ENCODE assay signal across 7 cellular contexts in genomic region chr1:169367096-169367685, GRCh38. TPM values are rescaled to one million over a fixed set of nuclear protein-coding genes. Genes with fewer than 3 reads are reported as not detected.
DNase-seq lines count a peak whose midpoint lies in the region; ATAC-seq and TF ChIP-seq lines count a peak whose summit lies in the region.

No MANE protein-coding gene starts in this region.

- H3K27me3 ChIP-seq in iPS DF 6.9 (ENCODE audit: control insufficient read depth, insufficient read depth, low read length): no peaks in the 10 kb centered on the region

- H3K4me3 ChIP-seq in iPS DF 6.9 (ENCODE audit: low read length): peak overlapping the region; percentile 76; the same call in 1 of the 2 replicates

- CTCF ChIA-PET in HEK293T (lab: Yijun Ruan, JAX): interaction anchor here (0.6 kb wide), 1 partner anchor 779 kb away, joined by 3 read pairs; no protein-coding TSS in a partner anchor

- H3K4me1 ChIP-seq in iPS DF 6.9 (ENCODE audit: control insufficient read depth, insufficient read depth, low read length): no peaks in the 10 kb centered on the region

- H3K27ac ChIP-seq in iPS DF 6.9 (ENCODE audit: low read length) (no peak overlapping the region), substantia nigra (ENCODE audit: low read depth, low read length, poor library complexity, severe bottlenecking) (peak overlapping the region; percentile 40)

- in situ Hi-C loops in G401 (cut with HindIII; ENCODE audit: low sequenced_read_pairs): no loop called here

- no peak for DNase-seq in HEK293T (ENCODE audit: extremely low spot score)
- no peak for DNase-seq in iPS DF 6.9 (ENCODE audit: low read depth, low spot score)
- DNase-seq in substantia nigra (lab: John Stamatoyannopoulos, UW): no peak
- no peak for DNase-seq in NK-92 treated with Interleukin-12 subunit alpha and Interleukin-12 subunit beta, amount 100 ng/mL, for 24 hours (lab: John Stamatoyannopoulos, UW)
- DNase-seq in G401 (ENCODE audit: low spot score): no peak

- H3K9me3 ChIP-seq in iPS DF 6.9 (ENCODE audit: control insufficient read depth, insufficient read depth, low read length): no peaks in the 10 kb centered on the region

- ATAC-seq in SK-N-SH treated with all-trans-retinoic acid at 6 μM for 48 hours (peak; percentile 42), GM19463 (IDR thresholded peaks at IDR 0.05; ENCODE audit: unreplicated experiment) (no peak)

- POLR2A ChIA-PET in HEK293T (lab: Yijun Ruan, JAX): interaction anchor here (1.0 kb wide), 1 partner anchor 753 kb away, joined by 4 read pairs; no protein-coding TSS in a partner anchor

- H3K36me3 ChIP-seq in iPS DF 6.9 (ENCODE audit: control insufficient read depth, insufficient read depth, low read length): no peaks in the 10 kb centered on the region; the same call in 1 of the 2 replicates

- no CpG with 5 or more reads among the region's 15 CpGs for WGBS in iPS DF 6.9 (ENCODE audit: insufficient coverage, insufficient read length)

TF ChIP-seq in HEK293T, 16 proteins besides CTCF, POLR2A, EP300 and RAD21:
- TF ChIP-seq LEF1 (IDR thresholded peaks at IDR 0.05; ENCODE audit: borderline replicate concordance): no peak
- TF ChIP-seq CTBP1 (IDR thresholded peaks at IDR 0.05; ENCODE audit: borderline replicate concordance): peak; percentile 10; the same call in 1 of the 2 replicates
- TF ChIP-seq PKNOX1 (IDR thresholded peaks at IDR 0.05): no peak
- TF ChIP-seq ZNF384 (IDR thresholded peaks at IDR 0.05): no peak

TF ChIP-seq in SK-N-SH treated with all-trans-retinoic acid at 6 μM for 48 hours, 23 proteins besides CTCF, POLR2A, EP300 and RAD21:
- TF ChIP-seq ZFP30 (CRISPR knock-in tag; IDR thresholded peaks at IDR 0.05): no peak
- no peak for TF ChIP-seq GLIS3 (CRISPR knock-in tag; IDR thresholded peaks at IDR 0.05)
- no peak for TF ChIP-seq TCF4 (CRISPR knock-in tag; IDR thresholded peaks at IDR 0.05; ENCODE audit: borderline replicate concordance)
- TF ChIP-seq RARB (CRISPR knock-in tag; IDR thresholded peaks at IDR 0.05): no peak
- no peak for TF ChIP-seq ZFP3 (CRISPR knock-in tag; IDR thresholded peaks at IDR 0.05)
- no peak for TF ChIP-seq OSR1 (CRISPR knock-in tag; IDR thresholded peaks at IDR 0.05)
- TF ChIP-seq PATZ1 (CRISPR knock-in tag; IDR thresholded peaks at IDR 0.05; ENCODE audit: borderline replicate concordance): no peak
- TF ChIP-seq ESRRG (CRISPR knock-in tag; IDR thresholded peaks at IDR 0.05): no peak
- no peak for TF ChIP-seq ZNF565 (CRISPR knock-in tag; conservative IDR thresholded peaks at IDR 0.05; ENCODE audit: low read depth)
- TF ChIP-seq ZNF70 (CRISPR knock-in tag; IDR thresholded peaks at IDR 0.05): no peak
- TF ChIP-seq PPARA (CRISPR knock-in tag; IDR thresholded peaks at IDR 0.05; ENCODE audit: borderline replicate concordance): no peak
TF ChIP-seq in SK-N-SH treated with all-trans-retinoic acid at 6 μM for 48 hours: peak in this region for 0.

RNA-seq across cellular contexts. Expression of gene NME7, which starts 0.4 kb away (rescaled TPM):
- 11.9 and 15.4 TPM in 2 replicates for total RNA-seq in G401 (2014; rRNA removed; shearing (Covaris generic))

RNA-seq across cellular contexts. Expression of gene BLZF1, which starts 0.8 kb away (rescaled TPM):
- total RNA-seq in G401 (2014; rRNA removed; shearing (Covaris generic)): 15.7 and 20.4 TPM in 2 replicates
